ENCODE assay signal across 14 cellular contexts in genomic region chr5:52783226-52783959, GRCh38. TPM values are rescaled to one million over a fixed set of nuclear protein-coding genes. Genes with fewer than 3 reads are reported as not detected.
DNase-seq lines count a peak whose midpoint lies in the region; ATAC-seq and TF ChIP-seq lines count a peak whose summit lies in the region.
"Had no signal": no experiment of that assay in that cellular context is flagged by ENCODE, and none has a peak within 500 bp of the region (broad histone marks: within the 10 kb centered on the region; RNA-seq: fewer than 3 reads in every experiment).

No MANE protein-coding gene starts in this region.

- no peaks in the 10 kb centered on the region for H3K36me3 Mint-ChIP-seq in natural killer cell treated with Interleukin-12 subunit alpha and Interleukin-12 subunit beta and Interleukin-15 and Interleukin-18, amount 100 ng/mL, for 72 hours
- H3K36me3 Mint-ChIP-seq: stimulated activated naive B cell treated with anti-CD40 and anti-IgM and Interleukin-4, amounts not matched to agents 10 μg/mL and 1 μg/mL and 100 μg/mL, for 72 hours had no signal

- H3K4me1 Mint-ChIP-seq in natural killer cell treated with Interleukin-12 subunit alpha and Interleukin-12 subunit beta and Interleukin-15 and Interleukin-18, amount 100 ng/mL, for 72 hours (ENCODE audit: low read depth in 2 of 2): peaks cover 22 to 23% of the 10 kb centered on the region in 2 donors

- no peak for ATAC-seq in HG03342 (IDR thresholded peaks at IDR 0.05; ENCODE audit: unreplicated experiment)
- ATAC-seq in natural killer cell treated with Interleukin-12 subunit alpha and Interleukin-12 subunit beta and Interleukin-15 and Interleukin-18, amount 100 ng/mL, for 72 hours: no peak
- ATAC-seq: Panc1; stimulated activated naive B cell treated with anti-CD40 and anti-IgM and Interleukin-4, amounts not matched to agents 10 μg/mL and 1 μg/mL and 100 μg/mL, for 72 hours had no signal

- H3K27ac ChIP-seq in coronary artery: peak overlapping the region in 1 of 2 donors; percentile 44

- DNase-seq in EL: peak; percentile 80
- DNase-seq in MV-4-11 (lab: John Stamatoyannopoulos, UW): peak; percentile 14
- DNase-seq in coronary artery (ENCODE audit: low spot score): peak; percentile 81
- peak; percentile 79 for DNase-seq in myocyte (ENCODE audit: low read depth)
- no peak for DNase-seq in GM19238 (ENCODE audit: insufficient read length, low spot score)
- no peak for DNase-seq in medulla oblongata (ENCODE audit: extremely low spot score)
- DNase-seq in natural killer cell treated with Interleukin-12 subunit alpha and Interleukin-12 subunit beta and Interleukin-15 and Interleukin-18, amount 100 ng/mL, for 72 hours (ENCODE audit: low spot score): no peak
- DNase-seq: CD4-positive, alpha-beta T cell; islet precursor cell; KBM-7; NCI-H2171; stimulated activated naive B cell treated with anti-CD40 and anti-IgM and Interleukin-4, amounts not matched to agents 10 μg/mL and 1 μg/mL and 100 μg/mL, for 72 hours had no signal

- H3K9me3 Mint-ChIP-seq in natural killer cell treated with Interleukin-12 subunit alpha and Interleukin-12 subunit beta and Interleukin-15 and Interleukin-18, amount 100 ng/mL, for 72 hours: no peaks in the 10 kb centered on the region
- H3K9me3 Mint-ChIP-seq: CD4-positive, alpha-beta T cell; stimulated activated naive B cell treated with anti-CD40 and anti-IgM and Interleukin-4, amounts not matched to agents 10 μg/mL and 1 μg/mL and 100 μg/mL, for 72 hours had no signal

- H3K4me3 ChIP-seq in coronary artery: no peak overlapping the region

- no peak for TF ChIP-seq CTCF in coronary artery (IDR thresholded peaks at IDR 0.05)

- H3K27ac Mint-ChIP-seq in natural killer cell treated with Interleukin-12 subunit alpha and Interleukin-12 subunit beta and Interleukin-15 and Interleukin-18, amount 100 ng/mL, for 72 hours: peak overlapping the region in 1 of 2 donors; percentile 44
- H3K27ac Mint-ChIP-seq: CD4-positive, alpha-beta T cell; stimulated activated naive B cell treated with anti-CD40 and anti-IgM and Interleukin-4, amounts not matched to agents 10 μg/mL and 1 μg/mL and 100 μg/mL, for 72 hours had no signal

- H3K4me3 Mint-ChIP-seq in natural killer cell treated with Interleukin-12 subunit alpha and Interleukin-12 subunit beta and Interleukin-15 and Interleukin-18, amount 100 ng/mL, for 72 hours: no peak overlapping the region
- H3K4me3 Mint-ChIP-seq: CD4-positive, alpha-beta T cell; stimulated activated naive B cell treated with anti-CD40 and anti-IgM and Interleukin-4, amounts not matched to agents 10 μg/mL and 1 μg/mL and 100 μg/mL, for 72 hours had no signal

- peaks cover 9 to 18% of the 10 kb centered on the region in 2 donors for H3K27me3 Mint-ChIP-seq in natural killer cell treated with Interleukin-12 subunit alpha and Interleukin-12 subunit beta and Interleukin-15 and Interleukin-18, amount 100 ng/mL, for 72 hours

RNA-seq across cellular contexts. Expression of gene ITGA1, which starts 4.3 kb away (rescaled TPM):
- total RNA-seq in myocyte: 7.6 and 9.7 TPM in 2 replicates
- 6.8 TPM for polyA plus RNA-seq in myocyte (2012)
- total RNA-seq in natural killer cell treated with Interleukin-12 subunit alpha and Interleukin-12 subunit beta and Interleukin-15 and Interleukin-18, amount 100 ng/mL, for 72 hours: 100 to 1,000 TPM; 129 to 136 TPM

RNA-seq across cellular contexts. Expression of gene PELO, which starts 4.3 kb away (rescaled TPM):
- 16.0 and 18.3 TPM in 2 replicates for total RNA-seq in myocyte
- 22.7 TPM for polyA plus RNA-seq in myocyte (2012)
- 100 to 1,000 TPM in 1 of 2 donors, 10 to 100 TPM in 1; 71.4 to 122 TPM for total RNA-seq in natural killer cell treated with Interleukin-12 subunit alpha and Interleukin-12 subunit beta and Interleukin-15 and Interleukin-18, amount 100 ng/mL, for 72 hours

Comparison
In these comparisons a context has a peak if more than half of its experiments do, and no peak if none do; other contexts are left out.
1. DNase-seq: peak in EL (single experiment), MV-4-11 (single experiment), coronary artery (single experiment) and myocyte (single experiment); none in GM19238 (single experiment), medulla oblongata (single experiment) and natural killer cell treated with Interleukin-12 subunit alpha and Interleukin-12 subunit beta and Interleukin-15 and Interleukin-18, amount 100 ng/mL, for 72 hours (single experiment).
2. RNA of gene ITGA1, which starts 4.3 kb away (total RNA-seq): 129 to 136 TPM in natural killer cell treated with Interleukin-12 subunit alpha and Interleukin-12 subunit beta and Interleukin-15 and Interleukin-18, amount 100 ng/mL, for 72 hours; 7.6 to 9.7 TPM in myocyte; every median in the first group is over 10 times any median in the second.